9 cellular contexts compared by ENCODE assay signal in the genomic region with DNA sequence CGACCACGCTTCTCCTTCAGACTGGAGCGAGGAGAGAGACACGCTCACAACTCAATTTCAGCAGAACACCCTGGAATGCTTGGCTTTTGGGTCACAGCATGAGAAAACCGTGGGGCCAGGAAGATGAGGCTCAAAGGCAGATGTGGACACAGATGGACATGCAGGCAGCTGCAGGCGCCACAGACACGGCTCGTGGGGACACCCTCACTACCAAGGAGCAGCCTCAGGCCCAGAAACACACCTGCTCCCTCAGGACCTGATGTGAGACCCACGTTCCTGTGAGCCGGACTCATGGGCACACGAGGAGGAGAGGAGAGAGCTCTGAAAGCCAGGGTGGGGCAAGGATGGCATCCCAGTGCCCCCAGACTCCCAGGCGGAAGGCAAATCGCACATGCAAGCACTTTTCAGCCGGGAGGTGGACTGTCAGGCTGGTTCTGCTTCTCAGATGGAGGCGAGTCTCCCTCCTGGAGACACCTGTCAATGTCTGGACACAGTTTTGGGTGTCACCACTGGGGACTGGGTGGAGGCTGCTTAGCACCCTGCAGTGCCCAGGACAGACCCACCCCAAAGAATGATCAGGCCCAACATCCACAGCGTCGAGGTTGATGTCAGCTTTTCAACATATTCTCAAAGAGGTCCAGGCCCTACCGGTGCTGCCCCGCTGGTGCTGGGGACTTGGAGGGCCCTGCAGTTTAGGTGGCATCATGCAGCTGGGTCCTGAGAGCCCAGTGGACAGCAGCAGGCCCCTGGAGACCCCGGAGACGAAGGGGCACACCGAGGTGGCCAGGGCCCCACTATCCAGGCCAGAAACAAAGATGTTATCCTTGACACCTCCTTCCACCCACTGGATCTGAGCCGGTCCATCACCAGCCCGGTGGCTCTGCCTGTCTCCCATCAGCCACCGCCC. TPM values are rescaled to one million over a fixed set of nuclear protein-coding genes. Genes with fewer than 3 reads are reported as not detected.
DNase-seq lines count a peak whose midpoint lies in the region; ATAC-seq and TF ChIP-seq lines count a peak whose summit lies in the region.
"Had no signal": no experiment of that assay in that cellular context is flagged by ENCODE, and none has a peak within 500 bp of the region (broad histone marks: within the 10 kb centered on the region; RNA-seq: fewer than 3 reads in every experiment).

No MANE protein-coding gene starts in this region.

- peaks cover 35 to 56% (median 45%) of the 10 kb centered on the region in 4 donors for H3K4me1 ChIP-seq in upper lobe of left lung

- DNase-seq in activated naive CD4-positive, alpha-beta T cell treated with anti-CD3 and anti-CD28 coated beads, Interleukin-2, amount 10 ng/mL, durations not matched to agents 7 days and 5 days, result no peak
- DNase-seq in activated naive CD4-positive, alpha-beta T cell treated with Interleukin-2 at 50 U/mL for 16 hours, result no peak
- DNase-seq in memory B cell (ENCODE audit: low spot score in 2 of 2), result no peak
- DNase-seq in upper lobe of left lung, result no peak
- DNase-seq in NCI-H187 treated with DMSO at 0.1 percent for 48 hours (lab: John Stamatoyannopoulos, UW), result no peak
- DNase-seq: NCI-H69 had no signal

- no peaks in the 10 kb centered on the region for H3K9me3 ChIP-seq in upper lobe of left lung

- WGBS in upper lobe of left lung, 2 donors, result 65% methylated on average over 14 to 20 of the region's 25 CpGs

- H3K36me3 ChIP-seq in upper lobe of left lung, result peaks cover 0 to 19% (median 5%) of the 10 kb centered on the region in 4 donors

- H3K9me3 Mint-ChIP-seq in activated naive CD4-positive, alpha-beta T cell treated with anti-CD3 and anti-CD28 coated beads, Interleukin-2, amount 10 ng/mL, durations not matched to agents 7 days and 5 days, result no peaks in the 10 kb centered on the region
- peaks cover 0 to 4% (median 0%) of the 10 kb centered on the region in 5 experiments for H3K9me3 Mint-ChIP-seq in brain
- no peaks in the 10 kb centered on the region for H3K9me3 Mint-ChIP-seq in memory B cell

- no peaks in the 10 kb centered on the region for H3K27me3 ChIP-seq in upper lobe of left lung

- TF ChIP-seq CTCF in brain (conservative IDR thresholded peaks at IDR 0.05) (no peak), upper lobe of left lung (IDR thresholded peaks at IDR 0.05) (no peak)

- H3K4me3 Mint-ChIP-seq in activated naive CD4-positive, alpha-beta T cell treated with anti-CD3 and anti-CD28 coated beads, Interleukin-2, amount 10 ng/mL, durations not matched to agents 7 days and 5 days, result peak overlapping the region; percentile 90
- H3K4me3 Mint-ChIP-seq in brain, result peak overlapping the region; percentile 97 to 99 (median 99)
- H3K4me3 Mint-ChIP-seq in memory B cell, result peak overlapping the region; percentile 99

- TF ChIP-seq EP300 in upper lobe of left lung (IDR thresholded peaks at IDR 0.05), result no peak

- peaks cover 37% of the 10 kb centered on the region for H3K36me3 Mint-ChIP-seq in activated naive CD4-positive, alpha-beta T cell treated with anti-CD3 and anti-CD28 coated beads, Interleukin-2, amount 10 ng/mL, durations not matched to agents 7 days and 5 days
- H3K36me3 Mint-ChIP-seq in brain (peaks cover 4% of the 10 kb centered on the region), memory B cell (peaks cover 3% of the 10 kb centered on the region)

- peak overlapping the region in 3 of 4 donors; percentile 71 to 99 (median 96) for H3K4me3 ChIP-seq in upper lobe of left lung

- ATAC-seq in memory B cell (ENCODE audit: low read depth) (no peak), upper lobe of left lung (ENCODE audit: low FRiP score in 2 of 2) (no peak), HG03025 (IDR thresholded peaks at IDR 0.05; ENCODE audit: low FRiP score, unreplicated experiment) (no peak), HG02884 (IDR thresholded peaks at IDR 0.05; ENCODE audit: unreplicated experiment) (no peak)

- peak overlapping the region; percentile 59 to 94 (median 94) for H3K27ac ChIP-seq in upper lobe of left lung

- H3K4me1 Mint-ChIP-seq in activated naive CD4-positive, alpha-beta T cell treated with anti-CD3 and anti-CD28 coated beads, Interleukin-2, amount 10 ng/mL, durations not matched to agents 7 days and 5 days, result peaks cover 49% of the 10 kb centered on the region
- H3K4me1 Mint-ChIP-seq in brain (peaks cover 36% of the 10 kb centered on the region), memory B cell (peaks cover 29% of the 10 kb centered on the region)

- TF ChIP-seq POLR2A in upper lobe of left lung (IDR thresholded peaks at IDR 0.05), result no peak

- CTCF ChIA-PET in activated naive CD4-positive, alpha-beta T cell treated with anti-CD3 and anti-CD28 coated beads, Interleukin-2, amount 10 ng/mL, durations not matched to agents 7 days and 5 days (lab: Charles Lee), result interaction anchor here (0.6 to 1.6 kb wide), 3 partner anchors 12 to 30 kb away, joined by 3 to 5 read pairs (median 4); no protein-coding TSS in a partner anchor

- peak overlapping the region; percentile 90 for H3K27ac Mint-ChIP-seq in activated naive CD4-positive, alpha-beta T cell treated with anti-CD3 and anti-CD28 coated beads, Interleukin-2, amount 10 ng/mL, durations not matched to agents 7 days and 5 days
- H3K27ac Mint-ChIP-seq in brain, result peak overlapping the region; percentile 57 to 99 (median 93)
- H3K27ac Mint-ChIP-seq in memory B cell, result peak overlapping the region; percentile 73

- H3K27me3 Mint-ChIP-seq in activated naive CD4-positive, alpha-beta T cell treated with anti-CD3 and anti-CD28 coated beads, Interleukin-2, amount 10 ng/mL, durations not matched to agents 7 days and 5 days, result no peaks in the 10 kb centered on the region
- H3K27me3 Mint-ChIP-seq in brain, result peaks cover 4% of the 10 kb centered on the region
- H3K27me3 Mint-ChIP-seq in memory B cell, result no peaks in the 10 kb centered on the region

RNA-seq across cellular contexts. Expression of a gene that starts 2.3 kb away (rescaled TPM):
- polyA plus RNA-seq in brain (ENCODE audit: insufficient read depth, low read depth, low replicate concordance), result 124 TPM
- 100 to 1,000 TPM in 4 of 6 donors, 10 to 100 TPM in 2; 63.4 to 143 (median 108) TPM for total RNA-seq in upper lobe of left lung

RNA-seq across cellular contexts. Expression of a gene that starts 19.7 kb away (rescaled TPM):
- polyA plus RNA-seq in brain (ENCODE audit: insufficient read depth, low read depth, low replicate concordance), result 22.6 TPM
- 10 to 100 TPM in 4 of 6 donors, 1 to 10 TPM in 2; 6.9 to 39.9 (median 16.4) TPM for total RNA-seq in upper lobe of left lung

RNA-seq across cellular contexts. Expression of a gene that starts 22.2 kb away (rescaled TPM):
- polyA plus RNA-seq in brain (ENCODE audit: insufficient read depth, low read depth, low replicate concordance), result 3.8 TPM
- 10 to 100 TPM in 4 of 6 donors, 1 to 10 TPM in 2; 6.1 to 25.1 (median 12.0) TPM for total RNA-seq in upper lobe of left lung

RNA-seq across cellular contexts. Expression of a gene that starts 22.2 kb away (rescaled TPM):
- polyA plus RNA-seq in brain (ENCODE audit: insufficient read depth, low read depth, low replicate concordance), result 105 TPM
- total RNA-seq in upper lobe of left lung, result 100 to 1,000 TPM in 1 of 6 donors, 10 to 100 TPM in 5; 52.0 to 117 (median 75.3) TPM

RNA-seq across cellular contexts. Expression of a gene that starts 34.8 kb away (rescaled TPM):
- polyA plus RNA-seq in brain (ENCODE audit: insufficient read depth, low read depth, low replicate concordance), result 26.0 TPM
- total RNA-seq in upper lobe of left lung, result 100 to 1,000 TPM in 1 of 6 donors, 10 to 100 TPM in 5; 17.0 to 106 (median 38.8) TPM
